In genomic region chr11:33013706-33014105, GRCh38 we compare ENCODE assay signal across 18 cellular contexts.
"Had no signal": no experiment of that assay in that cellular context is flagged by ENCODE, and none has a peak within 500 bp of the region (broad histone marks: within the 10 kb centered on the region; RNA-seq: fewer than 3 reads in every experiment).

No MANE protein-coding gene starts in this region.

- H3K4me3 ChIP-seq: prostate gland, right atrium auricular region, skin epidermis, tibial nerve, vagina had no signal

- H3K36me3 Mint-ChIP-seq: activated naive CD4-positive, alpha-beta T cell treated with anti-CD3 and anti-CD28 coated beads, Interleukin-2, amount 50 U/mL, for 24 hours; mesothelial cell of epicardium had no signal

- H3K9me3 ChIP-seq: prostate gland, right atrium auricular region, tibial nerve, vagina had no signal

- ATAC-seq: esophagus mucosa, left cardiac atrium had no signal

- H3K27me3 ChIP-seq: right atrium auricular region, vagina had no signal

- H3K9me3 Mint-ChIP-seq: activated naive CD4-positive, alpha-beta T cell treated with anti-CD3 and anti-CD28 coated beads, Interleukin-2, amount 50 U/mL, for 24 hours; mesothelial cell of epicardium; stimulated activated naive CD8-positive, alpha-beta T cell treated with anti-CD3 and anti-CD28 coated beads, Interleukin-15, Interleukin-2, amounts not matched to agents 100 ng/mL and 50 ng/mL, for 24 hours had no signal

- H3K27ac ChIP-seq: prostate gland, right atrium auricular region, skin epidermis, tibial nerve, vagina, WERI-Rb-1 had no signal

- DNase-seq: activated CD4-positive, alpha-beta T cell treated with anti-CD3 and anti-CD28 coated beads for 1 hour; activated gamma-delta T cell; cerebellar nuclear complex; cortex of kidney; effector CD4-positive, alpha-beta T cell; left cardiac atrium; stimulated activated CD4-positive, alpha-beta T cell treated with anti-CD3 and anti-CD28 coated beads, Interleukin-15, amount 100 ng/mL, for 24 hours; stimulated activated CD4-positive, alpha-beta T cell treated with anti-CD3 and anti-CD28 coated beads, Interleukin-2, amount 100 ng/mL, for 48 hours; WERI-Rb-1 had no signal

- H3K36me3 ChIP-seq: prostate gland, right atrium auricular region, tibial nerve, vagina, WERI-Rb-1 had no signal

- H3K4me1 ChIP-seq: prostate gland, right atrium auricular region had no signal

- H3K27ac Mint-ChIP-seq: mesothelial cell of epicardium; stimulated activated naive CD8-positive, alpha-beta T cell treated with anti-CD3 and anti-CD28 coated beads, Interleukin-15, Interleukin-2, amounts not matched to agents 100 ng/mL and 50 ng/mL, for 24 hours had no signal
